Comparison of ENCODE assay signal across 10 cellular contexts in genomic region chr17:40518401-40519088, GRCh38. TPM values are rescaled to one million over a fixed set of nuclear protein-coding genes. Genes with fewer than 3 reads are reported as not detected.
DNase-seq lines count a peak whose midpoint lies in the region; ATAC-seq and TF ChIP-seq lines count a peak whose summit lies in the region.
"Had no signal": no experiment of that assay in that cellular context is flagged by ENCODE, and none has a peak within 500 bp of the region (broad histone marks: within the 10 kb centered on the region; RNA-seq: fewer than 3 reads in every experiment).

No MANE protein-coding gene starts in this region.

- no peaks in the 10 kb centered on the region for H3K27me3 Mint-ChIP-seq in CD4-positive, alpha-beta T cell
- peaks cover 2% of the 10 kb centered on the region for H3K27me3 Mint-ChIP-seq in activated naive CD8-positive, alpha-beta T cell treated with anti-CD3 and anti-CD28 coated beads, Interleukin-2, amount 10 ng/mL, durations not matched to agents 7 days and 5 days

- H2AFZ ChIP-seq in mesenchymal stem cell (ENCODE audit: low read depth, low read length), result no peak overlapping the region

- H3K4me2 ChIP-seq in mesenchymal stem cell (ENCODE audit: low read length, poor library complexity, severe bottlenecking), result no peak overlapping the region

- H3K4me3 ChIP-seq in HUES48 (ENCODE audit: low read depth, low read length) (no peak overlapping the region), mesenchymal stem cell (ENCODE audit: insufficient read depth in 1 of 2, low read depth in 1 of 2, low read length in 2 of 2) (no peak overlapping the region)
- H3K4me3 ChIP-seq: esophagus muscularis mucosa had no signal

- H2BK120ac ChIP-seq in mesenchymal stem cell (ENCODE audit: low read depth, low read length), result no peak overlapping the region

- WGBS in mesenchymal stem cell, result 57% methylated on average over 4 of the region's 5 CpGs

- peak overlapping the region; percentile 5 for H4K91ac ChIP-seq in mesenchymal stem cell (ENCODE audit: low read length)

- peak overlapping the region in 1 of 2 experiments; percentile 2 for H2BK12ac ChIP-seq in mesenchymal stem cell (ENCODE audit: low read length in 2 of 2)

- H2BK5ac ChIP-seq in mesenchymal stem cell (ENCODE audit: low read depth, low read length, poor library complexity, severe bottlenecking), result no peak overlapping the region

- H3K4me3 Mint-ChIP-seq in CD4-positive, alpha-beta T cell, result peak overlapping the region; percentile 69
- peak overlapping the region; percentile 81 for H3K4me3 Mint-ChIP-seq in activated naive CD8-positive, alpha-beta T cell treated with anti-CD3 and anti-CD28 coated beads, Interleukin-2, amount 10 ng/mL, durations not matched to agents 7 days and 5 days

- intact Hi-C loops in CD4-positive, alpha-beta T cell (cut with DNase I, micrococcal nuclease), result no loop called here

- POLR2A ChIA-PET in CD4-positive, alpha-beta T cell (lab: Charles Lee), result interaction anchor here (0.6 to 6.1 kb wide), 7 partner anchors 11 to 71 kb away, joined by 3 to 100 read pairs (median 6); no protein-coding TSS in a partner anchor
- POLR2A ChIA-PET in activated naive CD8-positive, alpha-beta T cell treated with anti-CD3 and anti-CD28 coated beads, Interleukin-2, amount 10 ng/mL, durations not matched to agents 7 days and 5 days (lab: Charles Lee), result interaction anchor here (0.8 to 3.5 kb wide), 8 partner anchors 12 to 101 kb away, joined by 3 to 59 read pairs (median 4); partner anchors contain the start of gene TOP2A

- H3K79me1 ChIP-seq in mesenchymal stem cell (replicated peaks; ENCODE audit: low read length, poor library complexity, severe bottlenecking), result no peaks in the 10 kb centered on the region

- H2BK15ac ChIP-seq in mesenchymal stem cell (ENCODE audit: low read depth, poor library complexity, severe bottlenecking), result peak overlapping the region; percentile 36

- H3K4ac ChIP-seq in mesenchymal stem cell (ENCODE audit: low read depth in 1 of 2, low read length in 2 of 2), result no peak overlapping the region

- H3K9ac ChIP-seq in HUES48 (ENCODE audit: low read depth, low read length), result no peak overlapping the region
- H3K9ac ChIP-seq in mesenchymal stem cell (ENCODE audit: low read length), result no peak overlapping the region

- no peaks in the 10 kb centered on the region for H3K9me3 ChIP-seq in CD4-positive, alpha-beta T cell (ENCODE audit: control insufficient read depth, low read length)
- H3K9me3 ChIP-seq in HUES48 (ENCODE audit: control insufficient read depth, insufficient read depth, low read length) (no peaks in the 10 kb centered on the region), mesenchymal stem cell (ENCODE audit: control insufficient read depth, low read length) (no peaks in the 10 kb centered on the region)
- H3K9me3 ChIP-seq: esophagus muscularis mucosa had no signal

- no peaks in the 10 kb centered on the region for H3K36me3 ChIP-seq in HUES48 (ENCODE audit: control insufficient read depth, insufficient read depth, low read length)
- H3K36me3 ChIP-seq in mesenchymal stem cell (ENCODE audit: control insufficient read depth in 1 of 2, insufficient read depth in 2 of 2, low read depth in 1 of 2, low read length in 2 of 2), result no peaks in the 10 kb centered on the region
- H3K36me3 ChIP-seq: esophagus muscularis mucosa had no signal

- peak in 1 of 10 experiments; percentile 30 for DNase-seq in CD4-positive, alpha-beta T cell
- no peak for DNase-seq in activated naive CD8-positive, alpha-beta T cell treated with anti-CD3 and anti-CD28 coated beads, Interleukin-2, amount 10 ng/mL, durations not matched to agents 7 days and 5 days
- no peak for DNase-seq in mesenchymal stem cell
- DNase-seq in NCI-H2171 (lab: John Stamatoyannopoulos, UW), result no peak
- no peak for DNase-seq in NCI-H2171 treated with DMSO at 0.1 percent for 48 hours (lab: John Stamatoyannopoulos, UW)
- no peak for DNase-seq in GF-D8 (lab: John Stamatoyannopoulos, UW)
- DNase-seq: midbrain had no signal

- H3K23ac ChIP-seq in mesenchymal stem cell (ENCODE audit: low read length in 2 of 2), result no peak overlapping the region

- H3K27ac Mint-ChIP-seq in CD4-positive, alpha-beta T cell, result peak overlapping the region; percentile 62
- peak overlapping the region; percentile 89 for H3K27ac Mint-ChIP-seq in activated naive CD8-positive, alpha-beta T cell treated with anti-CD3 and anti-CD28 coated beads, Interleukin-2, amount 10 ng/mL, durations not matched to agents 7 days and 5 days

- H3K14ac ChIP-seq in mesenchymal stem cell (ENCODE audit: low read length in 2 of 2), result no peak overlapping the region

- no peaks in the 10 kb centered on the region for H3K9me3 Mint-ChIP-seq in CD4-positive, alpha-beta T cell
- H3K9me3 Mint-ChIP-seq in activated naive CD8-positive, alpha-beta T cell treated with anti-CD3 and anti-CD28 coated beads, Interleukin-2, amount 10 ng/mL, durations not matched to agents 7 days and 5 days, result peaks cover 9% of the 10 kb centered on the region

- no peak for TF ChIP-seq CTCF in CD4-positive, alpha-beta T cell (IDR thresholded peaks at IDR 0.05)

- H2AK5ac ChIP-seq in mesenchymal stem cell (ENCODE audit: low read length, severe bottlenecking), result no peak overlapping the region

- peaks cover 4% of the 10 kb centered on the region for H3K36me3 Mint-ChIP-seq in CD4-positive, alpha-beta T cell (ENCODE audit: low read depth)
- H3K36me3 Mint-ChIP-seq in activated naive CD8-positive, alpha-beta T cell treated with anti-CD3 and anti-CD28 coated beads, Interleukin-2, amount 10 ng/mL, durations not matched to agents 7 days and 5 days, result peaks cover 46% of the 10 kb centered on the region

- H3K4me1 ChIP-seq in HUES48 (ENCODE audit: control insufficient read depth, insufficient read depth, low read length) (peaks cover 7% of the 10 kb centered on the region; the same call in 1 of the 2 replicates), mesenchymal stem cell (ENCODE audit: control insufficient read depth, insufficient read depth, low read depth, low read length) (peaks cover 29% of the 10 kb centered on the region)

- CTCF ChIA-PET in CD4-positive, alpha-beta T cell (lab: Charles Lee), result interaction anchor here (1.0 to 3.2 kb wide), 3 partner anchors 9 to 160 kb away, joined by 3 to 16 read pairs (median 3); no protein-coding TSS in a partner anchor

- no peak overlapping the region for H3K27ac ChIP-seq in CD4-positive, alpha-beta T cell (ENCODE audit: low read depth, low read length)
- H3K27ac ChIP-seq in HUES48 (ENCODE audit: low read depth, low read length) (peak overlapping the region; percentile 52), mesenchymal stem cell (ENCODE audit: low read length, poor library complexity, severe bottlenecking) (no peak overlapping the region)
- H3K27ac ChIP-seq: esophagus muscularis mucosa had no signal

- H3K18ac ChIP-seq in mesenchymal stem cell (ENCODE audit: low read depth in 1 of 2, low read length in 2 of 2), result no peak overlapping the region

- peaks cover 64% of the 10 kb centered on the region for H3K4me1 Mint-ChIP-seq in CD4-positive, alpha-beta T cell (ENCODE audit: low read depth)
- H3K4me1 Mint-ChIP-seq in activated naive CD8-positive, alpha-beta T cell treated with anti-CD3 and anti-CD28 coated beads, Interleukin-2, amount 10 ng/mL, durations not matched to agents 7 days and 5 days, result peaks cover 65% of the 10 kb centered on the region

- no peak overlapping the region for H4K8ac ChIP-seq in mesenchymal stem cell (ENCODE audit: low read length)

- no peaks in the 10 kb centered on the region for H3K27me3 ChIP-seq in CD4-positive, alpha-beta T cell (ENCODE audit: control insufficient read depth, insufficient read depth, low read length)
- H3K27me3 ChIP-seq in HUES48 (ENCODE audit: control insufficient read depth, insufficient read depth, low read length) (no peaks in the 10 kb centered on the region), mesenchymal stem cell (ENCODE audit: control insufficient read depth in 1 of 2, insufficient read depth in 1 of 2, low read length in 2 of 2) (peaks cover 0 to 4% of the 10 kb centered on the region in 2 experiments)
- H3K27me3 ChIP-seq: esophagus muscularis mucosa had no signal

- no peak for ATAC-seq in CD4-positive, alpha-beta T cell (ENCODE audit: poor library complexity)
- no peak for ATAC-seq in activated naive CD8-positive, alpha-beta T cell treated with anti-CD3 and anti-CD28 coated beads, Interleukin-2, amount 10 ng/mL, durations not matched to agents 7 days and 5 days (ENCODE audit: low read depth)
- ATAC-seq in GM18861 (IDR thresholded peaks at IDR 0.05; ENCODE audit: unreplicated experiment), result no peak

RNA-seq across cellular contexts. Expression of gene TNS4, which starts 17.1 kb away (rescaled TPM):
- total RNA-seq in CD4-positive, alpha-beta T cell, result 1 to 10 TPM; 3.0 to 4.2 TPM
- total RNA-seq in activated naive CD8-positive, alpha-beta T cell treated with anti-CD3 and anti-CD28 coated beads, Interleukin-2, amount 10 ng/mL, durations not matched to agents 7 days and 5 days, result 1 to 10 TPM; 9.0 to 9.7 TPM
- not detected for polyA plus RNA-seq in mesenchymal stem cell (2013, experiment 1 of 2)
- 0.12 TPM for polyA plus RNA-seq in mesenchymal stem cell (2013, experiment 2 of 2)
- total RNA-seq: esophagus muscularis mucosa had no signal

RNA-seq across cellular contexts. Expression of gene CCR7, which starts 46.7 kb away (rescaled TPM):
- total RNA-seq in CD4-positive, alpha-beta T cell, result 100 to 1,000 TPM; 170 to 180 TPM
- total RNA-seq in activated naive CD8-positive, alpha-beta T cell treated with anti-CD3 and anti-CD28 coated beads, Interleukin-2, amount 10 ng/mL, durations not matched to agents 7 days and 5 days, result 100 to 1,000 TPM; 231 to 238 TPM
- polyA plus RNA-seq in mesenchymal stem cell (2013, experiment 1 of 2), result 0.08 TPM
- polyA plus RNA-seq in mesenchymal stem cell (2013, experiment 2 of 2), result 0.14 TPM
